ENCODE assay signal across 24 cellular contexts in genomic region chr11:9851366-9851765, GRCh38.
A peak's percentile ranks its signal among the peaks of the same experiment; 100 is the strongest.
DNase-seq lines count a peak whose midpoint lies in the region; ATAC-seq, FAIRE-seq and TF ChIP-seq lines count a peak whose summit lies in the region.
"Had no signal": no experiment of that assay in that cellular context is flagged by ENCODE, and none has a peak within 500 bp of the region (broad histone marks: within the 10 kb centered on the region; RNA-seq: fewer than 3 reads in every experiment).

No MANE protein-coding gene starts in this region.

- FAIRE-seq in astrocyte (lab: Jason Lieb, UNC) = no peak
- FAIRE-seq: GM12878 had no signal

- H3K4me1 Mint-ChIP-seq in astrocyte (ENCODE audit: low read depth, unreplicated experiment) = peaks cover 31% of the 10 kb centered on the region

- ATAC-seq in esophagus mucosa = no peak
- ATAC-seq: GM12878, left lung had no signal

- TF ChIP-seq POLR2A in tibial nerve (IDR thresholded peaks at IDR 0.05) = no peak

- H3K27me3 ChIP-seq in astrocyte (ENCODE audit: insufficient read depth, low read length) (no peaks in the 10 kb centered on the region), tibial nerve (no peaks in the 10 kb centered on the region), BE2C (no peaks in the 10 kb centered on the region)
- H3K27me3 ChIP-seq: esophagus squamous epithelium, left lung, stomach, upper lobe of left lung had no signal

- TF ChIP-seq EP300 in tibial nerve (IDR thresholded peaks at IDR 0.05) = no peak

- H3K9me3 Mint-ChIP-seq in astrocyte (ENCODE audit: unreplicated experiment) = no peaks in the 10 kb centered on the region
- H3K9me3 Mint-ChIP-seq: T-helper 2 cell treated with Interferon-gamma antibody and Interleukin-4, amounts not matched to agents 5 μg/mL and 100 μg/mL, for 36 hours had no signal

- peaks cover 18% of the 10 kb centered on the region for H3K36me3 Mint-ChIP-seq in astrocyte (ENCODE audit: low read depth, unreplicated experiment)

- no peaks in the 10 kb centered on the region for H3K79me2 ChIP-seq in astrocyte (ENCODE audit: insufficient read depth, low read length)

- H4K20me1 ChIP-seq in astrocyte (ENCODE audit: insufficient read depth, low read length) = no peaks in the 10 kb centered on the region

- H2AFZ ChIP-seq in astrocyte (ENCODE audit: low read depth, low read length) = no peak overlapping the region

- peak; percentile 82 for DNase-seq in HCEC 1CT
- peak; percentile 59 for DNase-seq in astrocyte (ENCODE audit: low read depth)
- DNase-seq in fibroblast of pulmonary artery (ENCODE audit: low read depth) = peak; percentile 84
- no peak for DNase-seq in tibial nerve (ENCODE audit: low spot score in 2 of 2)
- DNase-seq in NCI-H82 (lab: John Stamatoyannopoulos, UW) = no peak
- DNase-seq in BE2C = no peak
- DNase-seq: activated CD8-positive, alpha-beta memory T cell treated with anti-CD3 and anti-CD28 coated beads, Interleukin-2, amount 50 U/mL, for 48 hours; activated effector memory CD4-positive, alpha-beta T cell treated with Interleukin-2 at 50 U/mL for 16 hours; central memory CD4-positive, alpha-beta T cell; effector CD8-positive, alpha-beta T cell; esophagus squamous epithelium; GOT3; head of caudate nucleus; left lung; NCI-H1417; NK-92 treated with Interleukin-12 subunit alpha and Interleukin-12 subunit beta, amount 100 ng/mL, for 24 hours; SK-N-SH; stimulated activated CD4-positive, alpha-beta T cell treated with anti-CD3 and anti-CD28 coated beads, Interleukin-12 subunit alpha, Interleukin-12 subunit beta, amount 100 ng/mL, for 4 hours; stomach; upper lobe of left lung had no signal

- no peak overlapping the region for H3K4me3 ChIP-seq in astrocyte (ENCODE audit: insufficient read depth, low read depth, low read length)
- H3K4me3 ChIP-seq in fibroblast of pulmonary artery (replicated peaks; ENCODE audit: low read depth, low read length) = no peak overlapping the region
- H3K4me3 ChIP-seq in tibial nerve = no peak overlapping the region
- no peak overlapping the region for H3K4me3 ChIP-seq in BE2C (ENCODE audit: low read depth, low read length)
- H3K4me3 ChIP-seq: esophagus squamous epithelium, GM12878, left lung, stomach, upper lobe of left lung had no signal

- no peaks in the 10 kb centered on the region for H3K9me3 ChIP-seq in astrocyte (ENCODE audit: insufficient read depth, low read depth, low read length)
- no peaks in the 10 kb centered on the region for H3K9me3 ChIP-seq in tibial nerve
- H3K9me3 ChIP-seq in BE2C = no peaks in the 10 kb centered on the region
- H3K9me3 ChIP-seq: esophagus squamous epithelium, left lung, SK-N-SH, stomach, upper lobe of left lung had no signal

- WGBS in tibial nerve, 2 donors = 77 to 84% methylated on average over 4 of the region's 4 CpGs

- no peaks in the 10 kb centered on the region for H3K36me3 ChIP-seq in astrocyte (ENCODE audit: insufficient read depth, low read length)
- H3K36me3 ChIP-seq in tibial nerve = peaks cover 0 to 69% (median 3%) of the 10 kb centered on the region in 3 donors
- H3K36me3 ChIP-seq in BE2C = no peaks in the 10 kb centered on the region

- no peak overlapping the region for H3K27ac ChIP-seq in astrocyte (ENCODE audit: low read depth, low read length)
- no peak overlapping the region for H3K27ac ChIP-seq in tibial nerve
- H3K27ac ChIP-seq: C4-2B, esophagus squamous epithelium, left lung, stomach, upper lobe of left lung had no signal

- H3K9ac ChIP-seq in astrocyte (ENCODE audit: low read length) = no peak overlapping the region
- H3K9ac ChIP-seq: SK-N-SH had no signal

- no peaks in the 10 kb centered on the region for H3K27me3 Mint-ChIP-seq in astrocyte (ENCODE audit: low read depth, unreplicated experiment)

- H3K4me3 Mint-ChIP-seq in astrocyte (ENCODE audit: unreplicated experiment) = no peak overlapping the region
- H3K4me3 Mint-ChIP-seq: T-helper 2 cell treated with Interferon-gamma antibody and Interleukin-4, amounts not matched to agents 5 μg/mL and 100 μg/mL, for 36 hours had no signal

- H3K4me2 ChIP-seq in astrocyte (ENCODE audit: low read length) = no peak overlapping the region
- H3K4me2 ChIP-seq: SK-N-SH had no signal

- H3K4me1 ChIP-seq in astrocyte (ENCODE audit: insufficient read depth, low read length) (peaks cover 8% of the 10 kb centered on the region), tibial nerve (no peaks in the 10 kb centered on the region), BE2C (no peaks in the 10 kb centered on the region)
- H3K4me1 ChIP-seq: esophagus squamous epithelium, left lung, upper lobe of left lung had no signal

- peak overlapping the region; percentile 47 for H3K27ac Mint-ChIP-seq in astrocyte (ENCODE audit: unreplicated experiment)
- H3K27ac Mint-ChIP-seq: T-helper 2 cell treated with Interferon-gamma antibody and Interleukin-4, amounts not matched to agents 5 μg/mL and 100 μg/mL, for 36 hours had no signal

- TF ChIP-seq CTCF in astrocyte (IDR thresholded peaks at IDR 0.05; ENCODE audit: insufficient read depth, low read depth, low read length) (no peak), fibroblast of pulmonary artery (IDR thresholded peaks at IDR 0.05; ENCODE audit: low read length, missing control alignments) (no peak), tibial nerve (IDR thresholded peaks at IDR 0.05) (no peak), BE2C (IDR thresholded peaks at IDR 0.05; ENCODE audit: low read depth, low read length) (no peak)

Comparison
In these comparisons a context has a peak if more than half of its experiments do, and no peak if none do; other contexts are left out.
1. DNase-seq: peak in HCEC 1CT (single experiment), astrocyte (single experiment) and fibroblast of pulmonary artery (single experiment); none in tibial nerve (0 of 2), NCI-H82 (single experiment) and BE2C (single experiment).